Comparison of ENCODE assay signal across 23 cellular contexts in the genomic region with DNA sequence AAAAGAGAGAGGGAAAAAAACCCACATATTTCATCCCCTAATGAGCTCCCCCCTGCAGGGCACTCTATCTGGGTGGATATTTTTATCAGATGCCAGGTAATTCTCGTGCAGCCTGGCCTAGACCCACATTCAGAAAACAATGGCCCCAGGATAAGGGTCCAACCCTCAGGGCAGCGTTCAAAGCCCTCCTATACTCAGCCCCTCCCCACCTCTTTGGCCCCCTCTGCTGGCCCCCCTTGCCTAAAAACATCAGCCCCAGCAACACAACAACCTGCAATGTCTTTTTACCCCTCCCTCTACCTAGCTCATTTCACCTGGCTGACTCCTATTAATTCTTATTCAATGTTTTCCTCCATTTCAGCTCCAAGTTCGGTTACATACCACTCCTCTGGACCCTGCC.
"Had no signal": no experiment of that assay in that cellular context is flagged by ENCODE, and none has a peak within 500 bp of the region (broad histone marks: within the 10 kb centered on the region; RNA-seq: fewer than 3 reads in every experiment).

No MANE protein-coding gene starts in this region.

- H3K27ac Mint-ChIP-seq: effector memory CD8-positive, alpha-beta T cell; naive thymus-derived CD4-positive, alpha-beta T cell; nephron; neural progenitor cell; progenitor cell of endocrine pancreas; stimulated activated naive B cell treated with anti-CD40 and anti-IgM and Interleukin-4, amounts not matched to agents 10 μg/mL and 1 μg/mL and 100 μg/mL, for 72 hours; stimulated activated naive CD8-positive, alpha-beta T cell treated with anti-CD3 and anti-CD28 coated beads, Interleukin-15, Interleukin-2, amounts not matched to agents 100 ng/mL and 50 ng/mL, for 24 hours had no signal

- H3K4me3 ChIP-seq: coronary artery, gastrocnemius medialis, neural progenitor cell, right lobe of liver, thoracic aorta, tibial nerve, upper lobe of left lung, uterus had no signal

- H3K4me2 ChIP-seq: neural progenitor cell had no signal

- H3K9me3 Mint-ChIP-seq: effector memory CD8-positive, alpha-beta T cell; naive thymus-derived CD4-positive, alpha-beta T cell; stimulated activated naive B cell treated with anti-CD40 and anti-IgM and Interleukin-4, amounts not matched to agents 10 μg/mL and 1 μg/mL and 100 μg/mL, for 72 hours; stimulated activated naive CD8-positive, alpha-beta T cell treated with anti-CD3 and anti-CD28 coated beads, Interleukin-15, Interleukin-2, amounts not matched to agents 100 ng/mL and 50 ng/mL, for 24 hours had no signal

- H2AFZ ChIP-seq: neural progenitor cell, parathyroid adenoma had no signal

- H3K36me3 ChIP-seq: gastrocnemius medialis, neural progenitor cell, right lobe of liver, thoracic aorta, tibial nerve, upper lobe of left lung, uterus had no signal

- FAIRE-seq: kidney, small intestine had no signal

- DNase-seq: effector memory CD8-positive, alpha-beta T cell; foreskin fibroblast; gastrocnemius medialis; head of caudate nucleus; kidney; mesenchymal stem cell; midbrain; naive thymus-derived CD4-positive, alpha-beta T cell; right lobe of liver; small intestine; stimulated activated CD4-positive, alpha-beta T cell treated with anti-CD3 and anti-CD28 coated beads, Interleukin-15, amount 100 ng/mL, for 24 hours; stimulated activated CD4-positive, alpha-beta T cell treated with anti-CD3 and anti-CD28 coated beads, Interleukin-2, amount 100 ng/mL, for 48 hours; stimulated activated naive B cell treated with anti-CD40 and anti-IgM and Interleukin-4, amounts not matched to agents 10 μg/mL and 1 μg/mL and 100 μg/mL, for 72 hours; upper lobe of left lung; uterus had no signal

- H3K36me3 Mint-ChIP-seq: naive thymus-derived CD4-positive, alpha-beta T cell; neural progenitor cell; stimulated activated naive B cell treated with anti-CD40 and anti-IgM and Interleukin-4, amounts not matched to agents 10 μg/mL and 1 μg/mL and 100 μg/mL, for 72 hours had no signal

- H3K27me3 Mint-ChIP-seq: effector memory CD8-positive, alpha-beta T cell; progenitor cell of endocrine pancreas; stimulated activated naive CD8-positive, alpha-beta T cell treated with anti-CD3 and anti-CD28 coated beads, Interleukin-15, Interleukin-2, amounts not matched to agents 100 ng/mL and 50 ng/mL, for 24 hours had no signal

- H3K9ac ChIP-seq: neural progenitor cell, parathyroid adenoma had no signal

- H3K4me3 Mint-ChIP-seq: effector memory CD8-positive, alpha-beta T cell; naive thymus-derived CD4-positive, alpha-beta T cell; nephron; neural progenitor cell; stimulated activated naive B cell treated with anti-CD40 and anti-IgM and Interleukin-4, amounts not matched to agents 10 μg/mL and 1 μg/mL and 100 μg/mL, for 72 hours; stimulated activated naive CD8-positive, alpha-beta T cell treated with anti-CD3 and anti-CD28 coated beads, Interleukin-15, Interleukin-2, amounts not matched to agents 100 ng/mL and 50 ng/mL, for 24 hours had no signal

- H3K79me2 ChIP-seq: parathyroid adenoma had no signal

- H3K27me3 ChIP-seq: neural progenitor cell, right lobe of liver, tibial nerve, uterus had no signal

- H3K4me1 ChIP-seq: parathyroid adenoma, right lobe of liver, upper lobe of left lung, uterus had no signal

- H3K9me3 ChIP-seq: gastrocnemius medialis, right lobe of liver, thoracic aorta, tibial nerve, upper lobe of left lung, uterus had no signal

- H3K4me1 Mint-ChIP-seq: naive thymus-derived CD4-positive, alpha-beta T cell had no signal

- H3K27ac ChIP-seq: coronary artery, gastrocnemius medialis, neural progenitor cell, parathyroid adenoma, right lobe of liver, thoracic aorta, tibial nerve, upper lobe of left lung, uterus had no signal
